ENCODE assay signal across 8 cellular contexts in genomic region chr2:218274586-218274985, GRCh38. TPM values are rescaled to one million over a fixed set of nuclear protein-coding genes. Genes with fewer than 3 reads are reported as not detected.
DNase-seq lines count a peak whose midpoint lies in the region; ATAC-seq, FAIRE-seq and TF ChIP-seq lines count a peak whose summit lies in the region.
"Had no signal": no experiment of that assay in that cellular context is flagged by ENCODE, and none has a peak within 500 bp of the region (broad histone marks: within the 10 kb centered on the region; RNA-seq: fewer than 3 reads in every experiment).

No MANE protein-coding gene starts in this region.

- BruUV-seq in Calu3 (replicated peaks; lab: Mats Ljungman, UMichigan): TSS peak; percentile 32

- no peaks in the 10 kb centered on the region for H3K27me3 ChIP-seq in bronchial epithelial cell (ENCODE audit: control insufficient read depth, insufficient read depth, low read length)
- no peaks in the 10 kb centered on the region for H3K27me3 ChIP-seq in gastrocnemius medialis

- H3K9me3 Mint-ChIP-seq in Calu3 (ENCODE audit: low read depth, unreplicated experiment): no peaks in the 10 kb centered on the region
- no peaks in the 10 kb centered on the region for H3K9me3 Mint-ChIP-seq in activated CD4-positive, alpha-beta T cell treated with anti-CD3 and anti-CD28 coated beads, Interleukin-2, amount 10 ng/mL, durations not matched to agents 24 days and 14 days

- no peak for TF ChIP-seq CTCF in Calu3 (IDR thresholded peaks at IDR 0.05; ENCODE audit: unreplicated experiment)
- no peak for TF ChIP-seq CTCF in bronchial epithelial cell (IDR thresholded peaks at IDR 0.05; ENCODE audit: insufficient read depth, low read length, severe bottlenecking)
- TF ChIP-seq CTCF in gastrocnemius medialis (IDR thresholded peaks at IDR 0.05 in 4 of 5, conservative IDR thresholded peaks at IDR 0.05 in 1 of 5): no peak

- no peak overlapping the region for H3K4me3 ChIP-seq in bronchial epithelial cell (ENCODE audit: low read depth, low read length)
- no peak overlapping the region for H3K4me3 ChIP-seq in gastrocnemius medialis

- no peaks in the 10 kb centered on the region for H3K9me3 ChIP-seq in gastrocnemius medialis

- in situ Hi-C loops in gastrocnemius medialis (cut with MboI; ENCODE audit: low sequenced_read_pairs in 4 of 4): loop anchor here in 2 of 4 donors (10.0 kb wide), 2 partner anchors 120 to 290 kb away; partner anchors contain the start of genes CNOT9 (in 1 of the 2), CTDSP1 (in 1 of the 2) and USP37 (in 1 of the 2)

- FAIRE-seq in bronchial epithelial cell (lab: Jason Lieb, UNC): peak; percentile 32

- TF ChIP-seq POLR2A in gastrocnemius medialis (IDR thresholded peaks at IDR 0.05): no peak

- H3K27ac Mint-ChIP-seq in Calu3 (ENCODE audit: unreplicated experiment): no peak overlapping the region
- no peak overlapping the region for H3K27ac Mint-ChIP-seq in activated CD4-positive, alpha-beta T cell treated with anti-CD3 and anti-CD28 coated beads, Interleukin-2, amount 10 ng/mL, durations not matched to agents 24 days and 14 days

- H3K27me3 Mint-ChIP-seq in Calu3 (ENCODE audit: unreplicated experiment): no peaks in the 10 kb centered on the region
- peaks cover 2% of the 10 kb centered on the region for H3K27me3 Mint-ChIP-seq in activated CD4-positive, alpha-beta T cell treated with anti-CD3 and anti-CD28 coated beads, Interleukin-2, amount 10 ng/mL, durations not matched to agents 24 days and 14 days

- CTCF ChIA-PET in Calu3 (lab: Charles Lee): interaction anchor here (0.6 to 1.9 kb wide), 3 partner anchors 48 to 214 kb away, joined by 3 to 8 read pairs (median 3); no protein-coding TSS in a partner anchor

- peaks cover 47% of the 10 kb centered on the region for H3K36me3 ChIP-seq in bronchial epithelial cell (ENCODE audit: control insufficient read depth, insufficient read depth, low read length)
- H3K36me3 ChIP-seq in gastrocnemius medialis: peaks cover 0 to 61% of the 10 kb centered on the region in 2 donors

- peak overlapping the region; percentile 78 to 90 (median 83) for H3K27ac ChIP-seq in gastrocnemius medialis
- H3K27ac ChIP-seq: KMS-11 had no signal

- peaks cover 27 to 33% of the 10 kb centered on the region in 2 donors for H3K4me1 ChIP-seq in gastrocnemius medialis

- DNase-seq in Calu3: no peak
- DNase-seq in bronchial epithelial cell (ENCODE audit: low read depth): no peak
- no peak for DNase-seq in gastrocnemius medialis
- no peak for DNase-seq in activated CD4-positive, alpha-beta T cell treated with anti-CD3 and anti-CD28 coated beads, Interleukin-2, amount 10 ng/mL, durations not matched to agents 24 days and 14 days
- no peak for DNase-seq in COR-L47 (lab: John Stamatoyannopoulos, UW)
- DNase-seq: central memory CD4-positive, alpha-beta T cell had no signal

- no peak for ATAC-seq in gastrocnemius medialis
- ATAC-seq in GM19324 (IDR thresholded peaks at IDR 0.05; ENCODE audit: low FRiP score, unreplicated experiment): no peak

- peaks cover 87% of the 10 kb centered on the region for H3K36me3 Mint-ChIP-seq in Calu3 (ENCODE audit: insufficient read depth, unreplicated experiment)
- H3K36me3 Mint-ChIP-seq in activated CD4-positive, alpha-beta T cell treated with anti-CD3 and anti-CD28 coated beads, Interleukin-2, amount 10 ng/mL, durations not matched to agents 24 days and 14 days (ENCODE audit: low read depth): peaks cover 58% of the 10 kb centered on the region

- intact Hi-C loops in Calu3 (cut with micrococcal nuclease; ENCODE audit: unreplicated experiment): loop anchor here (5.0 kb wide), 1 partner anchor 123 kb away; the partner anchor contains the start of gene CTDSP1
- intact Hi-C loops in gastrocnemius medialis (cut with DNase I; ENCODE audit: low total_unique reads): loop anchor here (5.0 to 10.0 kb wide), 2 partner anchors 87 to 1860 kb away; partner anchors contain the start of gene SMARCAL1
- intact Hi-C loops in activated CD4-positive, alpha-beta T cell treated with anti-CD3 and anti-CD28 coated beads, Interleukin-2, amount 10 ng/mL, durations not matched to agents 24 days and 14 days (cut with micrococcal nuclease): loop anchor here (5.0 to 10.0 kb wide), 2 partner anchors 1268 to 1860 kb away; partner anchors contain the start of genes CHPF, SMARCAL1 and TMEM198

- H3K4me3 Mint-ChIP-seq in Calu3 (ENCODE audit: low read depth, unreplicated experiment): no peak overlapping the region
- no peak overlapping the region for H3K4me3 Mint-ChIP-seq in activated CD4-positive, alpha-beta T cell treated with anti-CD3 and anti-CD28 coated beads, Interleukin-2, amount 10 ng/mL, durations not matched to agents 24 days and 14 days

- peaks cover 31% of the 10 kb centered on the region for H3K4me1 Mint-ChIP-seq in Calu3 (ENCODE audit: low read depth, unreplicated experiment)
- H3K4me1 Mint-ChIP-seq in activated CD4-positive, alpha-beta T cell treated with anti-CD3 and anti-CD28 coated beads, Interleukin-2, amount 10 ng/mL, durations not matched to agents 24 days and 14 days: peaks cover 25% of the 10 kb centered on the region

RNA-seq across cellular contexts. Expression of gene PNKD, which starts 4.3 kb away (rescaled TPM):
- total RNA-seq in Calu3 (2022) (46.8 and 54.0 TPM in 2 replicates), bronchial epithelial cell (10.3 and 16.8 TPM in 2 replicates), gastrocnemius medialis (10 to 100 TPM; 20.1 to 35.8 (median 31.9) TPM)
- total RNA-seq in activated CD4-positive, alpha-beta T cell treated with anti-CD3 and anti-CD28 coated beads, Interleukin-2, amount 10 ng/mL, durations not matched to agents 24 days and 14 days: 15.0 and 21.5 TPM in 2 replicates

RNA-seq across cellular contexts. Expression of gene AAMP, which starts 4.6 kb away (rescaled TPM):
- total RNA-seq in Calu3 (2022) (102 and 117 TPM in 2 replicates), bronchial epithelial cell (205 and 229 TPM in 2 replicates), gastrocnemius medialis (100 to 1,000 TPM in 1 of 4 donors, 10 to 100 TPM in 3; 87.1 to 134 (median 96.0) TPM)
- 85.3 and 89.0 TPM in 2 replicates for total RNA-seq in activated CD4-positive, alpha-beta T cell treated with anti-CD3 and anti-CD28 coated beads, Interleukin-2, amount 10 ng/mL, durations not matched to agents 24 days and 14 days

RNA-seq across cellular contexts. Expression of gene GPBAR1, which starts 13.8 kb away (rescaled TPM):
- total RNA-seq in Calu3 (2022) (1.1 and 1.5 TPM in 2 replicates), bronchial epithelial cell (under 0.01 TPM in 1 of 2 replicates, not detected in the other), gastrocnemius medialis (under 1 TPM in 1 of 4 donors, not detected in 3; 0.93 TPM)
- 0.40 and 0.68 TPM in 2 replicates for total RNA-seq in activated CD4-positive, alpha-beta T cell treated with anti-CD3 and anti-CD28 coated beads, Interleukin-2, amount 10 ng/mL, durations not matched to agents 24 days and 14 days

RNA-seq across cellular contexts. Expression of gene TMBIM1, which starts 17.7 kb away (rescaled TPM):
- total RNA-seq in Calu3 (2022): 229 and 289 TPM in 2 replicates
- 468 and 656 TPM in 2 replicates for total RNA-seq in bronchial epithelial cell
- total RNA-seq in gastrocnemius medialis: 100 to 1,000 TPM; 142 to 296 (median 215) TPM
- 62.6 and 63.1 TPM in 2 replicates for total RNA-seq in activated CD4-positive, alpha-beta T cell treated with anti-CD3 and anti-CD28 coated beads, Interleukin-2, amount 10 ng/mL, durations not matched to agents 24 days and 14 days

RNA-seq across cellular contexts. Expression of gene ARPC2, which starts 57.6 kb away (rescaled TPM):
- total RNA-seq in Calu3 (2022) (368 and 374 TPM in 2 replicates), bronchial epithelial cell (504 and 577 TPM in 2 replicates), gastrocnemius medialis (100 to 1,000 TPM; 181 to 231 (median 193) TPM)
- total RNA-seq in activated CD4-positive, alpha-beta T cell treated with anti-CD3 and anti-CD28 coated beads, Interleukin-2, amount 10 ng/mL, durations not matched to agents 24 days and 14 days: 515 and 516 TPM in 2 replicates
